In genomic region chr1:27868932-27869718, GRCh38 we compare ENCODE assay signal across 9 cellular contexts. TPM values are rescaled to one million over a fixed set of nuclear protein-coding genes. Genes with fewer than 3 reads are reported as not detected.
DNase-seq lines count a peak whose midpoint lies in the region; ATAC-seq and TF ChIP-seq lines count a peak whose summit lies in the region.
"Had no signal": no experiment of that assay in that cellular context is flagged by ENCODE, and none has a peak within 500 bp of the region (broad histone marks: within the 10 kb centered on the region; RNA-seq: fewer than 3 reads in every experiment).

No MANE protein-coding gene starts in this region.

- H3K4me1 ChIP-seq in DND-41 (ENCODE audit: insufficient read depth, low read length) (peaks cover 20% of the 10 kb centered on the region), fibroblast of lung (ENCODE audit: control insufficient read depth, extremely low read depth, insufficient read depth, low read length) (no peaks in the 10 kb centered on the region)
- H3K4me1 ChIP-seq: parathyroid adenoma had no signal

- ATAC-seq in DND-41 (ENCODE audit: insufficient read depth, low read depth) = peak; percentile 96
- ATAC-seq in stimulated activated effector memory CD8-positive, alpha-beta T cell treated with anti-CD3 and anti-CD28 coated beads, Interleukin-12 subunit alpha, Interleukin-12 subunit beta, amount 100 ng/mL, for 72 hours = peak; percentile 80

- H3K36me3 ChIP-seq in DND-41 (ENCODE audit: insufficient read depth, low read length) (no peaks in the 10 kb centered on the region), fibroblast of lung (ENCODE audit: control insufficient read depth, insufficient read depth, low read length) (no peaks in the 10 kb centered on the region)

- peaks cover 12% of the 10 kb centered on the region for H3K27me3 Mint-ChIP-seq in progenitor cell of endocrine pancreas

- H3K27ac ChIP-seq in DND-41 (ENCODE audit: low read length) = peak overlapping the region; percentile 85
- H3K27ac ChIP-seq in HL-60 (replicated peaks) = peak overlapping the region; percentile 51
- no peak overlapping the region for H3K27ac ChIP-seq in fibroblast of lung (ENCODE audit: insufficient read depth, low read length)
- H3K27ac ChIP-seq: parathyroid adenoma had no signal

- peak overlapping the region; percentile 96 for H3K27ac Mint-ChIP-seq in stimulated activated effector memory CD8-positive, alpha-beta T cell treated with anti-CD3 and anti-CD28 coated beads, Interleukin-12 subunit alpha, Interleukin-12 subunit beta, amount 100 ng/mL, for 72 hours
- H3K27ac Mint-ChIP-seq in progenitor cell of endocrine pancreas = no peak overlapping the region

- H3K27me3 ChIP-seq in DND-41 (ENCODE audit: insufficient read depth, low read length, poor library complexity) = no peaks in the 10 kb centered on the region
- no peaks in the 10 kb centered on the region for H3K27me3 ChIP-seq in HL-60 (ENCODE audit: insufficient read depth, poor library complexity, severe bottlenecking)
- H3K27me3 ChIP-seq in fibroblast of lung (ENCODE audit: control insufficient read depth, insufficient read depth, low read length) = no peaks in the 10 kb centered on the region

- H3K9me3 ChIP-seq in DND-41 (ENCODE audit: insufficient read depth, low read length, severe bottlenecking) = no peaks in the 10 kb centered on the region
- H3K9me3 ChIP-seq in fibroblast of lung (ENCODE audit: control insufficient read depth, insufficient read depth, low read depth, low read length) = no peaks in the 10 kb centered on the region

- DNase-seq in DND-41 = peak; percentile 84
- DNase-seq in HL-60 (ENCODE audit: low read depth in 1 of 2, low spot score in 1 of 2) = peak; percentile 70 to 75
- DNase-seq in activated CD4-positive, alpha-beta T cell treated with anti-CD3 and anti-CD28 coated beads for 48 hours = peak; percentile 63
- no peak for DNase-seq in fibroblast of lung (ENCODE audit: low read depth in 2 of 2)
- peak; percentile 44 to 79 for DNase-seq in stimulated activated effector memory CD8-positive, alpha-beta T cell treated with anti-CD3 and anti-CD28 coated beads, Interleukin-12 subunit alpha, Interleukin-12 subunit beta, amount 100 ng/mL, for 72 hours (ENCODE audit: low spot score in 2 of 2)
- DNase-seq in SW480 (ENCODE audit: low spot score) = no peak
- DNase-seq in progenitor cell of endocrine pancreas (ENCODE audit: low spot score, unreplicated experiment) = no peak
- DNase-seq in NCI-H748 (lab: John Stamatoyannopoulos, UW; ENCODE audit: unreplicated experiment) = no peak

- peaks cover 31% of the 10 kb centered on the region for H3K4me1 Mint-ChIP-seq in stimulated activated effector memory CD8-positive, alpha-beta T cell treated with anti-CD3 and anti-CD28 coated beads, Interleukin-12 subunit alpha, Interleukin-12 subunit beta, amount 100 ng/mL, for 72 hours
- H3K4me1 Mint-ChIP-seq in progenitor cell of endocrine pancreas (ENCODE audit: low read depth) = peaks cover 11% of the 10 kb centered on the region

- H3K4me2 ChIP-seq in DND-41 (ENCODE audit: insufficient read depth, low read length) (peak overlapping the region; percentile 74), fibroblast of lung (ENCODE audit: extremely low read depth, insufficient read depth, low read length) (no peak overlapping the region)

- no peaks in the 10 kb centered on the region for H3K9me3 Mint-ChIP-seq in stimulated activated effector memory CD8-positive, alpha-beta T cell treated with anti-CD3 and anti-CD28 coated beads, Interleukin-12 subunit alpha, Interleukin-12 subunit beta, amount 100 ng/mL, for 72 hours
- H3K9me3 Mint-ChIP-seq in progenitor cell of endocrine pancreas (ENCODE audit: low read depth) = no peaks in the 10 kb centered on the region

- peak overlapping the region; percentile 73 for H3K4me3 Mint-ChIP-seq in stimulated activated effector memory CD8-positive, alpha-beta T cell treated with anti-CD3 and anti-CD28 coated beads, Interleukin-12 subunit alpha, Interleukin-12 subunit beta, amount 100 ng/mL, for 72 hours
- no peak overlapping the region for H3K4me3 Mint-ChIP-seq in progenitor cell of endocrine pancreas (ENCODE audit: low read depth)

- H3K9ac ChIP-seq in DND-41 (ENCODE audit: low read depth, low read length) = peak overlapping the region; percentile 47
- no peak overlapping the region for H3K9ac ChIP-seq in fibroblast of lung (ENCODE audit: insufficient read depth, low read length)
- H3K9ac ChIP-seq: parathyroid adenoma had no signal

- H3K79me2 ChIP-seq in DND-41 (ENCODE audit: insufficient read depth, low read length) = no peaks in the 10 kb centered on the region
- no peaks in the 10 kb centered on the region for H3K79me2 ChIP-seq in fibroblast of lung (ENCODE audit: control insufficient read depth, insufficient read depth, low read length)
- H3K79me2 ChIP-seq: parathyroid adenoma had no signal

- H3K36me3 Mint-ChIP-seq in stimulated activated effector memory CD8-positive, alpha-beta T cell treated with anti-CD3 and anti-CD28 coated beads, Interleukin-12 subunit alpha, Interleukin-12 subunit beta, amount 100 ng/mL, for 72 hours = no peaks in the 10 kb centered on the region
- no peaks in the 10 kb centered on the region for H3K36me3 Mint-ChIP-seq in progenitor cell of endocrine pancreas (ENCODE audit: insufficient read depth)

- H3K4me3 ChIP-seq in DND-41 (ENCODE audit: low read depth in 1 of 2, low read length in 2 of 2) (peak overlapping the region; percentile 1 to 59; a peak in 3 of 4 replicates), HL-60 (replicated peaks; ENCODE audit: insufficient read depth, low read length) (peak overlapping the region; percentile 29), fibroblast of lung (replicated peaks in 1 of 4; ENCODE audit: control extremely low read depth in 1 of 4, insufficient read depth in 1 of 4, low read depth in 3 of 4, low read length in 4 of 4) (no peak overlapping the region)

- H4K20me1 ChIP-seq in DND-41 (ENCODE audit: insufficient read depth, low read length) (no peaks in the 10 kb centered on the region), fibroblast of lung (ENCODE audit: control insufficient read depth, extremely low read depth, insufficient read depth, low read length) (no peaks in the 10 kb centered on the region)

- TF ChIP-seq CTCF in DND-41 (IDR thresholded peaks at IDR 0.05; ENCODE audit: borderline replicate concordance, extremely low read depth, low read length, poor library complexity, severe bottlenecking) (no peak), HL-60 (IDR thresholded peaks at IDR 0.05; ENCODE audit: insufficient read depth, low read length) (no peak), fibroblast of lung (conservative IDR thresholded peaks at IDR 0.05 in 1 of 2, IDR thresholded peaks at IDR 0.05 in 1 of 2; ENCODE audit: low read depth in 1 of 2, low read length in 2 of 2) (no peak), progenitor cell of endocrine pancreas (IDR thresholded peaks at IDR 0.05; ENCODE audit: unreplicated experiment) (no peak)

- H2AFZ ChIP-seq in DND-41 (ENCODE audit: low read depth, low read length) = peak overlapping the region; percentile 88
- H2AFZ ChIP-seq in fibroblast of lung (ENCODE audit: low read length) = peak overlapping the region; percentile 21
- H2AFZ ChIP-seq: parathyroid adenoma had no signal

RNA-seq across cellular contexts. Expression of gene THEMIS2, which starts 3.2 kb away (rescaled TPM):
- total RNA-seq in fibroblast of lung = 12.3 and 43.6 TPM in 2 replicates
- 4.0 and 6.0 TPM in 2 replicates for polyA plus RNA-seq in fibroblast of lung
- 4.1 and 6.1 TPM in 2 replicates for polyA plus RNA-seq in fibroblast of lung (2012)
- polyA minus RNA-seq in fibroblast of lung (ENCODE audit: low replicate concordance) = 5.5 and 22.1 TPM in 2 replicates
- total RNA-seq in progenitor cell of endocrine pancreas = 3.0 and 3.3 TPM in 2 replicates

RNA-seq across cellular contexts. Expression of gene PPP1R8, which starts 38.5 kb away (rescaled TPM):
- total RNA-seq in fibroblast of lung (48.9 and 50.6 TPM in 2 replicates), progenitor cell of endocrine pancreas (50.4 and 52.5 TPM in 2 replicates)
- polyA plus RNA-seq in fibroblast of lung = 42.2 and 49.8 TPM in 2 replicates
- 32.2 and 43.3 TPM in 2 replicates for polyA plus RNA-seq in fibroblast of lung (2012)
- 32.5 and 74.8 TPM in 2 replicates for polyA minus RNA-seq in fibroblast of lung (ENCODE audit: low replicate concordance)

RNA-seq across cellular contexts. Expression of gene RPA2, which starts 45.2 kb away (rescaled TPM):
- total RNA-seq in fibroblast of lung = 28.4 and 37.5 TPM in 2 replicates
- polyA plus RNA-seq in fibroblast of lung = 25.7 and 38.8 TPM in 2 replicates
- polyA plus RNA-seq in fibroblast of lung (2012) = 18.2 and 34.5 TPM in 2 replicates
- 4.7 and 19.3 TPM in 2 replicates for polyA minus RNA-seq in fibroblast of lung (ENCODE audit: low replicate concordance)
- 34.8 and 37.2 TPM in 2 replicates for total RNA-seq in progenitor cell of endocrine pancreas

Comparison
In these comparisons a context has a peak if more than half of its experiments do, and no peak if none do; other contexts are left out.
1. DNase-seq: peak in DND-41 (single experiment), HL-60 (2 of 2), activated CD4-positive, alpha-beta T cell treated with anti-CD3 and anti-CD28 coated beads for 48 hours (single experiment) and stimulated activated effector memory CD8-positive, alpha-beta T cell treated with anti-CD3 and anti-CD28 coated beads, Interleukin-12 subunit alpha, Interleukin-12 subunit beta, amount 100 ng/mL, for 72 hours (2 of 2); none in fibroblast of lung (0 of 2), SW480 (single experiment), progenitor cell of endocrine pancreas (single experiment) and NCI-H748 (single experiment).
2. H3K4me3 ChIP-seq: peak in DND-41 (2 of 2) and HL-60 (single experiment); none in fibroblast of lung (0 of 4).